In the genomic region with DNA sequence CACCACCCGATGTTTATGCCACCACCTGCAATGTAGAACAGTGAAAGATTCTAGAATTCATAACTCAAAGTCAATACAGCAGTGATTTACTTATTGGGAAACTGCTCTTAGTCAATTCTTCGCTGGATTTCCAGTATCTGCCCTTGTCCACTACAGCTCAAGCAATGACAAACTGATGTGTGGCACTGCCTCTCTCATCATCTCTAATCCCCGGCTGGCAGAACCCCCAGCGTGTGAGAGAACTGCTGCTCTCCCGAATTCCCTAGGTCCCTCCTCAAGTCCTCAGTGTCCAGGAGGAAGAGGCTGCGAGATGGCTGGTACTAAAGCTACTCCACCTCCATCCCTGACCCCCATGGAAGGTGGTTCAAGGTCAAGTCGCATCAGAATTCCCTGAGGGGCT, we compare ENCODE assay signal across 8 cellular contexts. TPM values are rescaled to one million over a fixed set of nuclear protein-coding genes. Genes with fewer than 3 reads are reported as not detected.
DNase-seq lines count a peak whose midpoint lies in the region; FAIRE-seq and TF ChIP-seq lines count a peak whose summit lies in the region.

No MANE protein-coding gene starts in this region.

- H3K4me1 Mint-ChIP-seq in CD4-positive, alpha-beta memory T cell = peaks cover 39 to 68% (median 53%) of the 10 kb centered on the region in 4 donors
- H3K4me1 Mint-ChIP-seq in nephron progenitor cell = peaks cover 36% of the 10 kb centered on the region

- H3K9ac ChIP-seq in KMS-11 (peak overlapping the region; percentile 96), colonic mucosa (ENCODE audit: low read depth in 2 of 2, low read length in 2 of 2) (peak overlapping the region in 1 of 2 donors; percentile 94)

- peak overlapping the region; percentile 66 to 94 (median 88) for H3K27ac Mint-ChIP-seq in CD4-positive, alpha-beta memory T cell
- H3K27ac Mint-ChIP-seq in nephron progenitor cell = no peak overlapping the region

- TF ChIP-seq CTCF in KMS-11 (conservative IDR thresholded peaks at IDR 0.05; ENCODE audit: low read depth, low read length) (no peak), colonic mucosa (IDR thresholded peaks at IDR 0.05) (no peak), nephron progenitor cell (IDR thresholded peaks at IDR 0.05) (no peak)

- H3K9me3 ChIP-seq in CD4-positive, alpha-beta memory T cell (ENCODE audit: control insufficient read depth in 1 of 2, low read length in 2 of 2) = no peaks in the 10 kb centered on the region
- H3K9me3 ChIP-seq in colonic mucosa = no peaks in the 10 kb centered on the region

- intact Hi-C loops in CD4-positive, alpha-beta memory T cell (cut with micrococcal nuclease) = loop anchor here (5.0 kb wide), 2 partner anchors 161 to 609 kb away; no protein-coding TSS in a partner anchor
- intact Hi-C loops in colonic mucosa (cut with DNase I) = loop anchor here (10.0 kb wide), 1 partner anchor 52 kb away; no protein-coding TSS in a partner anchor

- peaks cover 20 to 38% of the 10 kb centered on the region in 2 donors for H3K36me3 Mint-ChIP-seq in CD4-positive, alpha-beta memory T cell
- peaks cover 40% of the 10 kb centered on the region for H3K36me3 Mint-ChIP-seq in nephron progenitor cell (ENCODE audit: low read depth)

- peak overlapping the region; percentile 78 to 95 (median 92) for H3K4me3 Mint-ChIP-seq in CD4-positive, alpha-beta memory T cell
- peak overlapping the region; percentile 96 for H3K4me3 Mint-ChIP-seq in nephron progenitor cell

- peaks cover 7% of the 10 kb centered on the region for H3K36me3 ChIP-seq in CD4-positive, alpha-beta memory T cell (ENCODE audit: insufficient read depth, low read length)
- H3K36me3 ChIP-seq in KMS-11 (ENCODE audit: insufficient read depth) (no peaks in the 10 kb centered on the region; the same call in 1 of the 2 replicates), colonic mucosa (no peaks in the 10 kb centered on the region)

- H3K4me1 ChIP-seq in CD4-positive, alpha-beta memory T cell (ENCODE audit: insufficient read depth, low read length) = peaks cover 56% of the 10 kb centered on the region
- H3K4me1 ChIP-seq in KMS-11 (ENCODE audit: low read depth, poor library complexity, severe bottlenecking) (peaks cover 30% of the 10 kb centered on the region), colonic mucosa (peaks cover 14% of the 10 kb centered on the region)

- H3K4me2 ChIP-seq in KMS-11 = peak overlapping the region; percentile 86

- DNase-seq in CD4-positive, alpha-beta memory T cell = no peak
- DNase-seq in colonic mucosa = no peak
- no peak for DNase-seq in nephron progenitor cell
- DNase-seq in stimulated activated naive CD4-positive, alpha-beta T cell treated with Interleukin-2 at 50 U/mL for 16 hours (lab: John Stamatoyannopoulos, UW) = no peak
- no peak for DNase-seq in NCI-H510A treated with DMSO at 0.1 percent for 48 hours (lab: John Stamatoyannopoulos, UW)
- DNase-seq in urothelium cell line (ENCODE audit: low spot score) = no peak
- no peak for DNase-seq in NCI-H345 (lab: John Stamatoyannopoulos, UW)

- FAIRE-seq in urothelium cell line (lab: Jason Lieb, UNC) = no peak

- H3K27me3 ChIP-seq in CD4-positive, alpha-beta memory T cell (ENCODE audit: insufficient read depth, low read length) = no peaks in the 10 kb centered on the region
- no peaks in the 10 kb centered on the region for H3K27me3 ChIP-seq in KMS-11 (ENCODE audit: insufficient read depth, low read depth)
- no peaks in the 10 kb centered on the region for H3K27me3 ChIP-seq in colonic mucosa

- POLR2A ChIA-PET in CD4-positive, alpha-beta memory T cell (lab: Charles Lee; ENCODE audit: partially characterized antibody) = interaction anchor here (1.2 to 3.0 kb wide), 5 partner anchors 10 to 305 kb away, joined by 3 to 17 read pairs (median 5); partner anchors contain the start of genes HSBP1L1 and SLC66A2

- no peaks in the 10 kb centered on the region for H3K9me3 Mint-ChIP-seq in CD4-positive, alpha-beta memory T cell
- no peaks in the 10 kb centered on the region for H3K9me3 Mint-ChIP-seq in nephron progenitor cell

- CTCF ChIA-PET in CD4-positive, alpha-beta memory T cell (lab: Charles Lee; ENCODE audit: partially characterized antibody) = interaction anchor here (0.5 to 2.9 kb wide), 4 partner anchors 24 to 47 kb away, joined by 3 to 10 read pairs (median 4); partner anchors contain the start of gene RBFA

- H3K79me2 ChIP-seq in KMS-11 (ENCODE audit: insufficient read depth, low read depth) = peaks cover 66% of the 10 kb centered on the region

- H3K27ac ChIP-seq in CD4-positive, alpha-beta memory T cell (ENCODE audit: low read depth, low read length) = peak overlapping the region; percentile 95
- no peak overlapping the region for H3K27ac ChIP-seq in KMS-11
- H3K27ac ChIP-seq in colonic mucosa = no peak overlapping the region

- H3K27me3 Mint-ChIP-seq in CD4-positive, alpha-beta memory T cell = no peaks in the 10 kb centered on the region
- H3K27me3 Mint-ChIP-seq in nephron progenitor cell (ENCODE audit: low read depth, poor library complexity) = peaks cover 5% of the 10 kb centered on the region

- no peak overlapping the region for H3K4me3 ChIP-seq in CD4-positive, alpha-beta memory T cell (ENCODE audit: low read length in 2 of 2)
- H3K4me3 ChIP-seq in KMS-11 (IDR thresholded peaks at IDR 0.05; ENCODE audit: insufficient read depth, low read depth, low read length) (peak overlapping the region; percentile 7), colonic mucosa (peak overlapping the region; percentile 89)

- H2AFZ ChIP-seq in KMS-11 (ENCODE audit: low read depth) = no peak overlapping the region

- peaks cover 37% of the 10 kb centered on the region for H4K20me1 ChIP-seq in KMS-11 (ENCODE audit: insufficient read depth)

RNA-seq across cellular contexts. Expression of gene TXNL4A, which starts 1.6 kb away (rescaled TPM):
- 10 to 100 TPM; 72.6 to 76.1 TPM for total RNA-seq in CD4-positive, alpha-beta memory T cell
- polyA plus RNA-seq in CD4-positive, alpha-beta memory T cell = 100 to 1,000 TPM; 213 to 224 TPM
- total RNA-seq in colonic mucosa = 100 to 1,000 TPM; 101 to 138 TPM

RNA-seq across cellular contexts. Expression of gene HSBP1L1, which starts 22.3 kb away (rescaled TPM):
- 10 to 100 TPM; 30.7 to 34.8 TPM for total RNA-seq in CD4-positive, alpha-beta memory T cell
- 10 to 100 TPM; 12.7 to 18.2 TPM for polyA plus RNA-seq in CD4-positive, alpha-beta memory T cell
- total RNA-seq in colonic mucosa = 10 to 100 TPM; 51.8 to 59.6 TPM

RNA-seq across cellular contexts. Expression of gene SLC66A2, which starts 35.3 kb away (rescaled TPM):
- 10 to 100 TPM; 26.0 to 26.4 TPM for total RNA-seq in CD4-positive, alpha-beta memory T cell
- polyA plus RNA-seq in CD4-positive, alpha-beta memory T cell = 10 to 100 TPM; 15.7 to 21.3 TPM
- 10 to 100 TPM; 74.9 to 88.0 TPM for total RNA-seq in colonic mucosa

RNA-seq across cellular contexts. Expression of gene RBFA, which starts 47.5 kb away (rescaled TPM):
- total RNA-seq in CD4-positive, alpha-beta memory T cell = 10 to 100 TPM; 14.5 to 14.9 TPM
- 1 to 10 TPM; 8.8 to 9.4 TPM for polyA plus RNA-seq in CD4-positive, alpha-beta memory T cell
- total RNA-seq in colonic mucosa = 10 to 100 TPM; 16.3 to 18.4 TPM

Comparison
In these comparisons a context has a peak if more than half of its experiments do, and no peak if none do; other contexts are left out.
1. H3K4me3 ChIP-seq: peak in KMS-11 (single experiment) and colonic mucosa (single experiment); none in CD4-positive, alpha-beta memory T cell (0 of 2).